18 cellular contexts compared by ENCODE assay signal in genomic region chr19:10756371-10756770, GRCh38. TPM values are rescaled to one million over a fixed set of nuclear protein-coding genes. Genes with fewer than 3 reads are reported as not detected.
A peak's percentile ranks its signal among the peaks of the same experiment; 100 is the strongest.
DNase-seq lines count a peak whose midpoint lies in the region; ATAC-seq and TF ChIP-seq lines count a peak whose summit lies in the region.
"Had no signal": no experiment of that assay in that cellular context is flagged by ENCODE, and none has a peak within 500 bp of the region (broad histone marks: within the 10 kb centered on the region; RNA-seq: fewer than 3 reads in every experiment).

No MANE protein-coding gene starts in this region.

- no peaks in the 10 kb centered on the region for H3K27me3 ChIP-seq in upper lobe of right lung
- H3K27me3 ChIP-seq: gastroesophageal sphincter, pancreas, uterus had no signal

- no peak overlapping the region for H3K4me3 Mint-ChIP-seq in stimulated activated naive CD8-positive, alpha-beta T cell treated with anti-CD3 and anti-CD28 coated beads, Interleukin-15, Interleukin-2, amounts not matched to agents 100 ng/mL and 50 ng/mL, for 24 hours
- peak overlapping the region; percentile 26 for H3K4me3 Mint-ChIP-seq in activated T-helper 2 cell treated with anti-CD3 and anti-CD28 coated beads, Interferon-gamma antibody, Interleukin-2, Interleukin-4, amounts not matched to agents 10 μg/mL and 5 μg/mL and 100 μg/mL, durations not matched to agents 14 hours and 24 hours and 36 hours (ENCODE audit: low read depth)
- peak overlapping the region in 2 of 5 donors; percentile 17 to 26 for H3K4me3 Mint-ChIP-seq in immature natural killer cell

- no peak overlapping the region for H3K4me3 ChIP-seq in upper lobe of right lung
- H3K4me3 ChIP-seq: gastroesophageal sphincter, pancreas, uterus had no signal

- TF ChIP-seq CTCF in upper lobe of right lung (IDR thresholded peaks at IDR 0.05) = no peak

- intact Hi-C loops in activated T-helper 2 cell treated with anti-CD3 and anti-CD28 coated beads, Interferon-gamma antibody, Interleukin-2, Interleukin-4, amounts not matched to agents 10 μg/mL and 5 μg/mL and 100 μg/mL, durations not matched to agents 14 hours and 24 hours and 36 hours (cut with micrococcal nuclease) = loop anchor here (5.0 kb wide), 2 partner anchors 104 to 189 kb away; partner anchors contain the start of genes CDKN2D, ILF3 and KRI1
- intact Hi-C loops in upper lobe of right lung (cut with DNase I) = no loop called here

- no peaks in the 10 kb centered on the region for H3K27me3 Mint-ChIP-seq in stimulated activated naive CD8-positive, alpha-beta T cell treated with anti-CD3 and anti-CD28 coated beads, Interleukin-15, Interleukin-2, amounts not matched to agents 100 ng/mL and 50 ng/mL, for 24 hours
- H3K27me3 Mint-ChIP-seq in activated T-helper 2 cell treated with anti-CD3 and anti-CD28 coated beads, Interferon-gamma antibody, Interleukin-2, Interleukin-4, amounts not matched to agents 10 μg/mL and 5 μg/mL and 100 μg/mL, durations not matched to agents 14 hours and 24 hours and 36 hours (ENCODE audit: low read depth) = no peaks in the 10 kb centered on the region
- H3K27me3 Mint-ChIP-seq in immature natural killer cell (ENCODE audit: low read depth in 3 of 3) = peaks cover 10 to 18% (median 16%) of the 10 kb centered on the region in 3 donors

- ATAC-seq in stimulated activated naive CD8-positive, alpha-beta T cell treated with anti-CD3 and anti-CD28 coated beads, Interleukin-15, Interleukin-2, amounts not matched to agents 100 U/mL and 50 U/mL, for 24 hours = no peak
- ATAC-seq in upper lobe of right lung (no peak), GM21529 (IDR thresholded peaks at IDR 0.05; ENCODE audit: unreplicated experiment) (no peak), GM21447 (IDR thresholded peaks at IDR 0.05; ENCODE audit: unreplicated experiment) (no peak), GM18873 (IDR thresholded peaks at IDR 0.05; ENCODE audit: low FRiP score, unreplicated experiment) (no peak)
- ATAC-seq: gastroesophageal sphincter, HepG2, pancreas had no signal

- peaks cover 90% of the 10 kb centered on the region for H3K4me1 Mint-ChIP-seq in stimulated activated naive CD8-positive, alpha-beta T cell treated with anti-CD3 and anti-CD28 coated beads, Interleukin-15, Interleukin-2, amounts not matched to agents 100 ng/mL and 50 ng/mL, for 24 hours (ENCODE audit: low read depth)
- peaks cover 58% of the 10 kb centered on the region for H3K4me1 Mint-ChIP-seq in activated T-helper 2 cell treated with anti-CD3 and anti-CD28 coated beads, Interferon-gamma antibody, Interleukin-2, Interleukin-4, amounts not matched to agents 10 μg/mL and 5 μg/mL and 100 μg/mL, durations not matched to agents 14 hours and 24 hours and 36 hours (ENCODE audit: low read depth)
- H3K4me1 Mint-ChIP-seq in immature natural killer cell = peaks cover 77 to 86% of the 10 kb centered on the region in 2 donors

- H3K27ac Mint-ChIP-seq in stimulated activated naive CD8-positive, alpha-beta T cell treated with anti-CD3 and anti-CD28 coated beads, Interleukin-15, Interleukin-2, amounts not matched to agents 100 ng/mL and 50 ng/mL, for 24 hours = peak overlapping the region; percentile 38
- peak overlapping the region; percentile 56 for H3K27ac Mint-ChIP-seq in activated T-helper 2 cell treated with anti-CD3 and anti-CD28 coated beads, Interferon-gamma antibody, Interleukin-2, Interleukin-4, amounts not matched to agents 10 μg/mL and 5 μg/mL and 100 μg/mL, durations not matched to agents 14 hours and 24 hours and 36 hours
- H3K27ac Mint-ChIP-seq in immature natural killer cell = peak overlapping the region; percentile 80 to 92 (median 90)

- no peaks in the 10 kb centered on the region for H3K9me3 ChIP-seq in upper lobe of right lung
- H3K9me3 ChIP-seq: gastroesophageal sphincter, pancreas, uterus had no signal

- DNase-seq in stimulated activated naive CD8-positive, alpha-beta T cell treated with anti-CD3 and anti-CD28 coated beads, Interleukin-15, Interleukin-2, amounts not matched to agents 100 U/mL and 50 U/mL, for 24 hours = no peak
- DNase-seq in activated T-helper 2 cell treated with anti-CD3 and anti-CD28 coated beads, Interferon-gamma antibody, Interleukin-2, Interleukin-4, amounts not matched to agents 10 μg/mL and 5 μg/mL and 100 μg/mL, durations not matched to agents 14 hours and 24 hours and 36 hours (ENCODE audit: low spot score) = no peak
- no peak for DNase-seq in immature natural killer cell
- DNase-seq in upper lobe of right lung = no peak
- DNase-seq: central memory CD4-positive, alpha-beta T cell; DMS 273 treated with DMSO at 0.1 percent for 48 hours; NCI-H2107; NCI-H774; RPMI8226; stimulated activated CD4-positive, alpha-beta T cell treated with anti-CD3 and anti-CD28 coated beads, Interleukin-4, amount 100 ng/mL, for 24 hours; uterus had no signal

- H3K36me3 ChIP-seq in upper lobe of right lung = peaks cover 15% of the 10 kb centered on the region
- H3K36me3 ChIP-seq: uterus had no signal

- peaks cover 45% of the 10 kb centered on the region for H3K4me1 ChIP-seq in upper lobe of right lung

- peaks cover 20% of the 10 kb centered on the region for H3K36me3 Mint-ChIP-seq in stimulated activated naive CD8-positive, alpha-beta T cell treated with anti-CD3 and anti-CD28 coated beads, Interleukin-15, Interleukin-2, amounts not matched to agents 100 ng/mL and 50 ng/mL, for 24 hours (ENCODE audit: low read depth)
- peaks cover 38% of the 10 kb centered on the region for H3K36me3 Mint-ChIP-seq in activated T-helper 2 cell treated with anti-CD3 and anti-CD28 coated beads, Interferon-gamma antibody, Interleukin-2, Interleukin-4, amounts not matched to agents 10 μg/mL and 5 μg/mL and 100 μg/mL, durations not matched to agents 14 hours and 24 hours and 36 hours (ENCODE audit: low read depth)
- H3K36me3 Mint-ChIP-seq in immature natural killer cell = peaks cover 3 to 6% (median 5%) of the 10 kb centered on the region in 3 donors

- peak overlapping the region; percentile 17 for H3K27ac ChIP-seq in upper lobe of right lung
- H3K27ac ChIP-seq: gastroesophageal sphincter, pancreas, uterus had no signal

- no peaks in the 10 kb centered on the region for H3K9me3 Mint-ChIP-seq in stimulated activated naive CD8-positive, alpha-beta T cell treated with anti-CD3 and anti-CD28 coated beads, Interleukin-15, Interleukin-2, amounts not matched to agents 100 ng/mL and 50 ng/mL, for 24 hours
- H3K9me3 Mint-ChIP-seq in activated T-helper 2 cell treated with anti-CD3 and anti-CD28 coated beads, Interferon-gamma antibody, Interleukin-2, Interleukin-4, amounts not matched to agents 10 μg/mL and 5 μg/mL and 100 μg/mL, durations not matched to agents 14 hours and 24 hours and 36 hours = peaks cover 6% of the 10 kb centered on the region
- H3K9me3 Mint-ChIP-seq in immature natural killer cell = no peaks in the 10 kb centered on the region

RNA-seq across cellular contexts. Expression of gene DNM2, which starts 38.5 kb away (rescaled TPM):
- total RNA-seq in activated T-helper 2 cell treated with anti-CD3 and anti-CD28 coated beads, Interferon-gamma antibody, Interleukin-2, Interleukin-4, amounts not matched to agents 10 μg/mL and 5 μg/mL and 100 μg/mL, durations not matched to agents 14 hours and 24 hours and 36 hours = 185 and 198 TPM in 2 replicates
- polyA plus RNA-seq in immature natural killer cell = 100 to 1,000 TPM in 1 of 3 donors, 10 to 100 TPM in 2; 62.9 to 170 (median 92.7) TPM
- total RNA-seq in upper lobe of right lung = 280 TPM

RNA-seq across cellular contexts. Expression of gene QTRT1, which starts 55.1 kb away (rescaled TPM):
- 67.2 and 75.0 TPM in 2 replicates for total RNA-seq in activated T-helper 2 cell treated with anti-CD3 and anti-CD28 coated beads, Interferon-gamma antibody, Interleukin-2, Interleukin-4, amounts not matched to agents 10 μg/mL and 5 μg/mL and 100 μg/mL, durations not matched to agents 14 hours and 24 hours and 36 hours
- 10 to 100 TPM; 25.5 to 48.1 (median 33.7) TPM for polyA plus RNA-seq in immature natural killer cell
- 30.3 TPM for total RNA-seq in upper lobe of right lung

Comparison
In these comparisons a context has a peak if more than half of its experiments do, and no peak if none do; other contexts are left out.
1. H3K27ac Mint-ChIP-seq: peak in every context shown above with its lines; median percentile 90 in immature natural killer cell; 56 in activated T-helper 2 cell treated with anti-CD3 and anti-CD28 coated beads, Interferon-gamma antibody, Interleukin-2, Interleukin-4, amounts not matched to agents 10 μg/mL and 5 μg/mL and 100 μg/mL, durations not matched to agents 14 hours and 24 hours and 36 hours; 38 in stimulated activated naive CD8-positive, alpha-beta T cell treated with anti-CD3 and anti-CD28 coated beads, Interleukin-15, Interleukin-2, amounts not matched to agents 100 ng/mL and 50 ng/mL, for 24 hours.